Comparison of ENCODE assay signal across 13 cellular contexts in genomic region chr14:36973806-36974442, GRCh38.
A peak's percentile ranks its signal among the peaks of the same experiment; 100 is the strongest.
DNase-seq lines count a peak whose midpoint lies in the region; ATAC-seq and TF ChIP-seq lines count a peak whose summit lies in the region.
"Had no signal": no experiment of that assay in that cellular context is flagged by ENCODE, and none has a peak within 500 bp of the region (broad histone marks: within the 10 kb centered on the region; RNA-seq: fewer than 3 reads in every experiment).

No MANE protein-coding gene starts in this region.

- no peak overlapping the region for H3K27ac ChIP-seq in colonic mucosa
- H3K27ac ChIP-seq: SK-N-MC had no signal

- H3K4me1 ChIP-seq in adipocyte (ENCODE audit: control insufficient read depth, insufficient read depth, low read length) = peaks cover 17% of the 10 kb centered on the region
- H3K4me1 ChIP-seq in colonic mucosa = no peaks in the 10 kb centered on the region

- H3K27me3 ChIP-seq in adipocyte (replicated peaks; ENCODE audit: control insufficient read depth, insufficient read depth, low read length) (no peaks in the 10 kb centered on the region), colonic mucosa (no peaks in the 10 kb centered on the region)

- H3K9ac ChIP-seq in adipocyte (ENCODE audit: low read length) (peak overlapping the region; percentile 6), colonic mucosa (ENCODE audit: low read depth in 2 of 2, low read length in 2 of 2) (no peak overlapping the region)

- H3K9me3 ChIP-seq in adipocyte (ENCODE audit: control insufficient read depth, low read length) = no peaks in the 10 kb centered on the region
- no peaks in the 10 kb centered on the region for H3K9me3 ChIP-seq in colonic mucosa

- intact Hi-C loops in colonic mucosa (cut with DNase I) = no loop called here

- no peak for TF ChIP-seq CTCF in colonic mucosa (IDR thresholded peaks at IDR 0.05)

- no peaks in the 10 kb centered on the region for H3K36me3 ChIP-seq in adipocyte (ENCODE audit: control insufficient read depth, insufficient read depth, low read length, severe bottlenecking)
- no peaks in the 10 kb centered on the region for H3K36me3 ChIP-seq in colonic mucosa

- H3K4me3 ChIP-seq in adipocyte (ENCODE audit: low read length) = no peak overlapping the region
- no peak overlapping the region for H3K4me3 ChIP-seq in colonic mucosa
- H3K4me3 ChIP-seq: SK-N-MC had no signal

- no peak for ATAC-seq in GM21717 (IDR thresholded peaks at IDR 0.05; ENCODE audit: unreplicated experiment)
- ATAC-seq: WTC11 had no signal

- DNase-seq in GM03348 (ENCODE audit: low spot score) (peak; percentile 38), adipocyte (ENCODE audit: low read depth) (peak; percentile 79), fibroblast of the conjunctiva (ENCODE audit: low read depth) (peak; percentile 8), stromal cell of bone marrow (ENCODE audit: low read depth) (peak; percentile 62), colonic mucosa (no peak), glomerular visceral epithelial cell (ENCODE audit: extremely low spot score) (no peak)
- DNase-seq: activated T-cell treated with anti-CD3 and anti-CD28 coated beads for 4 hours; effector CD8-positive, alpha-beta T cell; NCI-H1436 treated with DMSO at 0.1 percent for 48 hours; NCI-H69 had no signal

Comparison
In these comparisons a context has a peak if more than half of its experiments do, and no peak if none do; other contexts are left out.
1. DNase-seq: peak in GM03348 (single experiment), adipocyte (single experiment), fibroblast of the conjunctiva (single experiment) and stromal cell of bone marrow (single experiment); none in colonic mucosa (single experiment) and glomerular visceral epithelial cell (single experiment).